Comparison of ENCODE assay signal across 22 cellular contexts in genomic region chr20:6104493-6105188, GRCh38. TPM values are rescaled to one million over a fixed set of nuclear protein-coding genes. Genes with fewer than 3 reads are reported as not detected.
DNase-seq lines count a peak whose midpoint lies in the region; ATAC-seq and TF ChIP-seq lines count a peak whose summit lies in the region.
"Had no signal": no experiment of that assay in that cellular context is flagged by ENCODE, and none has a peak within 500 bp of the region (broad histone marks: within the 10 kb centered on the region; RNA-seq: fewer than 3 reads in every experiment).

No MANE protein-coding gene starts in this region.

- H3K4ac ChIP-seq in IMR-90 (ENCODE audit: low read depth, low read length), result no peak overlapping the region

- CTCF ChIA-PET in A673 (lab: Charles Lee), result no interaction called here
- CTCF ChIA-PET in IMR-90 (lab: Yijun Ruan, JAX), result no interaction called here
- CTCF ChIA-PET in GM10248 (lab: Yijun Ruan, JAX), result interaction anchor here (1.5 kb wide), 1 partner anchor 11 kb away, joined by 4 read pairs; no protein-coding TSS in a partner anchor

- dilution Hi-C loops in IMR-90 (cut with HindIII; ENCODE audit: low sequenced_read_pairs, unreplicated experiment), result no loop called here

- no peak overlapping the region for H3K56ac ChIP-seq in IMR-90 (ENCODE audit: extremely low read depth, insufficient read depth, low read length)

- H3K23ac ChIP-seq in IMR-90 (ENCODE audit: low read depth, low read length), result no peak overlapping the region

- H3K14ac ChIP-seq in IMR-90 (replicated peaks; ENCODE audit: low read depth, low read length), result no peak overlapping the region

- TF ChIP-seq POLR2A in IMR-90 (IDR thresholded peaks at IDR 0.05; ENCODE audit: low read depth, low read length), result no peak

- peak; percentile 14 for DNase-seq in A673 (ENCODE audit: low spot score)
- DNase-seq in IMR-90, result peak; percentile 34
- DNase-seq in caudate nucleus (lab: John Stamatoyannopoulos, UW), result peak in 3 of 61 donors; percentile 4 to 27 (median 10)
- peak; percentile 43 for DNase-seq in kidney tubule cell (ENCODE audit: low spot score)
- no peak for DNase-seq in NCI-H226
- no peak for DNase-seq in GM10248 (ENCODE audit: extremely low spot score)
- no peak for DNase-seq in KG1 (lab: John Stamatoyannopoulos, UW)
- DNase-seq: activated CD4-positive, alpha-beta T cell treated with anti-CD3 and anti-CD28 coated beads, Interleukin-2, amount 10 ng/mL, durations not matched to agents 7 days and 5 days; activated naive CD4-positive, alpha-beta T cell; CD8-positive, alpha-beta memory T cell; immature natural killer cell; NCI-H1092 treated with DMSO at 0.1 percent for 48 hours; NCI-H2107; NCI-H748 treated with DMSO at 0.1 percent for 48 hours; PC-9; stimulated activated naive CD8-positive, alpha-beta T cell treated with anti-CD3 and anti-CD28 coated beads, Interleukin-15, amount 100 ng/mL, for 72 hours; upper lobe of right lung had no signal

- H2BK120ac ChIP-seq in IMR-90 (ENCODE audit: low read depth, low read length), result no peak overlapping the region

- no peak overlapping the region for H2BK15ac ChIP-seq in IMR-90 (ENCODE audit: low read depth, low read length)

- no peaks in the 10 kb centered on the region for H3K27me3 ChIP-seq in A673 (replicated peaks; ENCODE audit: insufficient read depth, low read depth, low read length, poor library complexity)
- H3K27me3 ChIP-seq in IMR-90 (ENCODE audit: control insufficient read depth, insufficient read depth, low read length), result no peaks in the 10 kb centered on the region
- H3K27me3 ChIP-seq: ascending aorta, upper lobe of right lung had no signal

- no peak overlapping the region for H3K9ac ChIP-seq in IMR-90 (ENCODE audit: low read depth, low read length)

- no peak overlapping the region for H2AK5ac ChIP-seq in IMR-90 (ENCODE audit: low read depth, low read length)

- no peak overlapping the region for H2AFZ ChIP-seq in IMR-90 (replicated peaks; ENCODE audit: low read length, poor library complexity)
- H2AFZ ChIP-seq: PC-9 had no signal

- ATAC-seq in IMR-90 (ENCODE audit: low read depth) (peak; percentile 42; the same call in 1 of the 2 replicates), HG03139 (IDR thresholded peaks at IDR 0.05; ENCODE audit: unreplicated experiment) (no peak)
- ATAC-seq: stimulated activated naive CD8-positive, alpha-beta T cell treated with anti-CD3 and anti-CD28 coated beads, Interleukin-15, amount 100 ng/mL, for 72 hours; upper lobe of right lung had no signal

- H3K4me1 ChIP-seq in A673 (ENCODE audit: insufficient read depth, low read length, poor library complexity, severe bottlenecking), result no peaks in the 10 kb centered on the region
- no peaks in the 10 kb centered on the region for H3K4me1 ChIP-seq in IMR-90 (ENCODE audit: control insufficient read depth, insufficient read depth, low read length)
- H3K4me1 ChIP-seq: ascending aorta, upper lobe of right lung had no signal

- H3K4me3 ChIP-seq in A673 (ENCODE audit: low read depth, low read length, poor library complexity, severe bottlenecking), result no peak overlapping the region
- no peak overlapping the region for H3K4me3 ChIP-seq in IMR-90 (ENCODE audit: insufficient read depth, low read depth, low read length)
- H3K4me3 ChIP-seq: ascending aorta, PC-9, SK-N-MC, upper lobe of right lung had no signal

- POLR2A ChIA-PET in A673 (lab: Charles Lee; ENCODE audit: low non-redundant PET) (interaction anchor here (0.5 kb wide), 1 partner anchor 15 kb away, joined by 5 read pairs; no protein-coding TSS in a partner anchor), IMR-90 (lab: Charles Lee; ENCODE audit: unreplicated experiment) (no interaction called here), GM10248 (lab: Yijun Ruan, JAX) (no interaction called here)

- no peaks in the 10 kb centered on the region for H4K20me1 ChIP-seq in IMR-90 (ENCODE audit: insufficient read depth, low read length)

- intact Hi-C loops in A673 (cut with micrococcal nuclease; ENCODE audit: unreplicated experiment) (no loop called here), IMR-90 (cut with micrococcal nuclease) (no loop called here)

- no peak overlapping the region for H2BK5ac ChIP-seq in IMR-90 (ENCODE audit: low read depth, low read length, poor library complexity, severe bottlenecking)

- WGBS in IMR-90 (ENCODE audit: extremely low coverage in 2 of 2, insufficient read length in 1 of 2), 2 experiments, result no CpG with 5 or more reads among the region's 7 CpGs

- H3K79me1 ChIP-seq in IMR-90 (ENCODE audit: low read depth in 1 of 2, low read length in 2 of 2), result no peaks in the 10 kb centered on the region

- in situ Hi-C loops in IMR-90 (cut with MboI; ENCODE audit: low sequenced_read_pairs), result no loop called here

- no peak overlapping the region for H2BK20ac ChIP-seq in IMR-90 (ENCODE audit: low read depth, low read length)

- H3K27ac ChIP-seq in A673 (ENCODE audit: low read depth, low read length, poor library complexity, severe bottlenecking) (no peak overlapping the region), IMR-90 (ENCODE audit: insufficient read depth, low read length) (no peak overlapping the region), caudate nucleus (ENCODE audit: low read depth, low read length) (peak overlapping the region; percentile 48)
- H3K27ac ChIP-seq: ascending aorta, PC-9, SK-N-MC, upper lobe of right lung had no signal

- H4K8ac ChIP-seq in IMR-90 (ENCODE audit: low read depth in 2 of 2, low read length in 2 of 2), result no peak overlapping the region

- no peaks in the 10 kb centered on the region for H3K9me1 ChIP-seq in IMR-90 (ENCODE audit: insufficient read depth, low read length)

- BruUV-seq in A673 (replicated peaks; lab: Mats Ljungman, UMichigan) (no TSS peak), IMR-90 (replicated peaks; lab: Mats Ljungman, UMichigan) (no TSS peak)

- H3K4me2 ChIP-seq in IMR-90 (ENCODE audit: low read depth, low read length), result no peak overlapping the region
- H3K4me2 ChIP-seq: PC-9 had no signal

- H4K91ac ChIP-seq in IMR-90 (ENCODE audit: insufficient read depth, low read depth, low read length), result no peak overlapping the region

- TF ChIP-seq RAD21 in IMR-90 (IDR thresholded peaks at IDR 0.05; ENCODE audit: low read length), result no peak

- H3K9me3 ChIP-seq in A673 (ENCODE audit: low read depth, low read length, poor library complexity, severe bottlenecking) (no peaks in the 10 kb centered on the region), IMR-90 (ENCODE audit: control insufficient read depth, insufficient read depth, low read length) (no peaks in the 10 kb centered on the region)
- H3K9me3 ChIP-seq: ascending aorta, upper lobe of right lung had no signal

- H2AK9ac ChIP-seq in IMR-90 (replicated peaks; ENCODE audit: low read depth, low read length, poor library complexity), result no peak overlapping the region

- TF ChIP-seq CTCF in A673 (conservative IDR thresholded peaks at IDR 0.05; ENCODE audit: low read depth, low read length) (no peak), IMR-90 (conservative IDR thresholded peaks at IDR 0.05; ENCODE audit: low read depth, low read length) (no peak), GM10248 (IDR thresholded peaks at IDR 0.05; ENCODE audit: control extremely low read depth, extremely low read depth, low read depth, missing control alignments) (no peak)

- no peak overlapping the region for H3K18ac ChIP-seq in IMR-90 (ENCODE audit: low read depth, low read length)

- no peaks in the 10 kb centered on the region for H3K36me3 ChIP-seq in A673 (ENCODE audit: insufficient read depth, low read length, poor library complexity, severe bottlenecking)
- H3K36me3 ChIP-seq in IMR-90 (ENCODE audit: control insufficient read depth, insufficient read depth, low read length), result no peaks in the 10 kb centered on the region
- H3K36me3 ChIP-seq: ascending aorta, upper lobe of right lung had no signal

- no peak overlapping the region for H4K5ac ChIP-seq in IMR-90 (ENCODE audit: low read depth, low read length)

TF ChIP-seq in IMR-90, 13 proteins besides CTCF, POLR2A, EP300 and RAD21:
- TF ChIP-seq RFX5 (IDR thresholded peaks at IDR 0.05; ENCODE audit: low read depth, low read length) (no peak), CHD1 (IDR thresholded peaks at IDR 0.05; ENCODE audit: low read depth, low read length) (no peak), ELK1 (IDR thresholded peaks at IDR 0.05; ENCODE audit: borderline replicate concordance, low read depth, low read length) (no peak), FOS (IDR thresholded peaks at IDR 0.05; ENCODE audit: low read depth, low read length) (no peak), CEBPB (IDR thresholded peaks at IDR 0.05; ENCODE audit: low read depth, low read length) (no peak), SMC3 (IDR thresholded peaks at IDR 0.05; ENCODE audit: low read depth, low read length) (no peak), BHLHE40 (IDR thresholded peaks at IDR 0.05; ENCODE audit: low read depth, low read length) (no peak)

RNA-seq across cellular contexts. Expression of gene FERMT1, which starts 18.2 kb away (rescaled TPM):
- total RNA-seq in A673 (2021) (1.3 and 2.0 TPM in 2 replicates), IMR-90 (2012; rRNA removed) (1.7 and 2.3 TPM in 2 replicates)
- polyA plus RNA-seq in IMR-90 (2012; rRNA removed), result 1.8 and 2.4 TPM in 2 replicates
- polyA plus RNA-seq in IMR-90 (2012; cell fraction: cytosol; rRNA removed), result 0.69 and 0.79 TPM in 2 replicates
- polyA plus RNA-seq in IMR-90 (2012; cell fraction: nucleus; rRNA removed; ENCODE audit: low replicate concordance), result 0.53 and 1.1 TPM in 2 replicates
- total RNA-seq: activated CD4-positive, alpha-beta T cell treated with anti-CD3 and anti-CD28 coated beads, Interleukin-2, amount 10 ng/mL, durations not matched to agents 7 days and 5 days had no signal
- polyA plus RNA-seq: CD8-positive, alpha-beta memory T cell; IgD-negative memory B cell; immature natural killer cell had no signal

RNA-seq across cellular contexts. Expression of gene LRRN4, which starts 50.8 kb away (rescaled TPM):
- total RNA-seq in A673 (2021) (0.15 TPM in 1 of 2 replicates, not detected in the other), IMR-90 (2012; rRNA removed) (under 0.01 TPM in 2 replicates)
- polyA plus RNA-seq in IMR-90 (2012; rRNA removed), result 0.11 and 0.19 TPM in 2 replicates
- polyA plus RNA-seq in IMR-90 (2012; cell fraction: cytosol; rRNA removed), result 0.05 and 0.21 TPM in 2 replicates
- 0.07 and 0.37 TPM in 2 replicates for polyA plus RNA-seq in IMR-90 (2012; cell fraction: nucleus; rRNA removed; ENCODE audit: low replicate concordance)
- total RNA-seq: activated CD4-positive, alpha-beta T cell treated with anti-CD3 and anti-CD28 coated beads, Interleukin-2, amount 10 ng/mL, durations not matched to agents 7 days and 5 days; ascending aorta; CD8-positive, alpha-beta memory T cell; neural crest cell had no signal
- polyA plus RNA-seq: CD8-positive, alpha-beta memory T cell; IgD-negative memory B cell; immature natural killer cell had no signal

Comparison
In these comparisons a context has a peak if more than half of its experiments do, and no peak if none do; other contexts are left out.
1. DNase-seq: peak in A673 (single experiment), IMR-90 (single experiment) and kidney tubule cell (single experiment); none in NCI-H226 (single experiment), GM10248 (single experiment) and KG1 (single experiment).